ENCODE assay signal across 26 cellular contexts in genomic region chr20:37672143-37672542, GRCh38.
"Had no signal": no experiment of that assay in that cellular context is flagged by ENCODE, and none has a peak within 500 bp of the region (broad histone marks: within the 10 kb centered on the region; RNA-seq: fewer than 3 reads in every experiment).

No MANE protein-coding gene starts in this region.

- H3K9me3 ChIP-seq: ovary, psoas muscle, right lobe of liver, sigmoid colon, stomach, thoracic aorta, thyroid gland, tibial nerve, upper lobe of left lung, vagina had no signal

- H3K4me1 ChIP-seq: parathyroid adenoma, psoas muscle, thyroid gland, vagina had no signal

- H3K4me3 ChIP-seq: neural progenitor cell, ovary, psoas muscle, right lobe of liver, sigmoid colon, stomach, thoracic aorta, thyroid gland, tibial nerve, upper lobe of left lung, vagina had no signal

- FAIRE-seq: small intestine, urothelium cell line had no signal

- H3K79me2 ChIP-seq: parathyroid adenoma had no signal

- H3K27me3 ChIP-seq: neural progenitor cell, ovary, right lobe of liver, upper lobe of left lung, vagina had no signal

- H2AFZ ChIP-seq: neural progenitor cell, parathyroid adenoma had no signal

- H3K36me3 ChIP-seq: neural progenitor cell, ovary, right lobe of liver, sigmoid colon, stomach, thoracic aorta, thyroid gland, tibial nerve, upper lobe of left lung, vagina had no signal

- H3K27ac ChIP-seq: neural progenitor cell, ovary, parathyroid adenoma, psoas muscle, right lobe of liver, sigmoid colon, stomach, thoracic aorta, thyroid gland, tibial nerve, upper lobe of left lung, vagina had no signal

- H3K9ac ChIP-seq: neural progenitor cell, parathyroid adenoma had no signal

- H3K4me2 ChIP-seq: neural progenitor cell had no signal

- ATAC-seq: natural killer cell; psoas muscle; right cardiac atrium; right lobe of liver; stimulated activated effector memory CD8-positive, alpha-beta T cell treated with anti-CD3 and anti-CD28 coated beads, Interleukin-12 subunit alpha, Interleukin-12 subunit beta, amount 100 ng/mL, for 72 hours; stimulated activated naive B cell treated with anti-CD40 and anti-IgM and Interleukin-4, amounts not matched to agents 10 μg/mL and 1 μg/mL and 100 μg/mL, for 72 hours had no signal

- DNase-seq: natural killer cell; occipital lobe; ovary; posterior cingulate gyrus; psoas muscle; right cardiac atrium; right lobe of liver; sigmoid colon; small intestine; stimulated activated CD4-positive, alpha-beta T cell treated with anti-CD3 and anti-CD28 coated beads, Interleukin-15, amount 100 ng/mL, for 24 hours; stimulated activated CD4-positive, alpha-beta T cell treated with anti-CD3 and anti-CD28 coated beads, Interleukin-2, amount 100 ng/mL, for 24 hours; stimulated activated CD4-positive, alpha-beta T cell treated with anti-CD3 and anti-CD28 coated beads, Interleukin-2, amount 100 ng/mL, for 48 hours; stimulated activated CD4-positive, alpha-beta T cell treated with anti-CD3 and anti-CD28 coated beads, Interleukin-4, amount 100 ng/mL, for 24 hours; stimulated activated naive B cell treated with anti-CD40 and anti-IgM and Interleukin-4, amounts not matched to agents 10 μg/mL and 1 μg/mL and 100 μg/mL, for 72 hours; stimulated activated naive CD4-positive, alpha-beta T cell treated with Interleukin-2 at 50 U/mL for 16 hours; stomach; thyroid gland; trophoblast cell; upper lobe of left lung had no signal
